24 cellular contexts compared by ENCODE assay signal in genomic region chr13:44299142-44299541, GRCh38.
DNase-seq lines count a peak whose midpoint lies in the region; ATAC-seq, FAIRE-seq and TF ChIP-seq lines count a peak whose summit lies in the region.
"Had no signal": no experiment of that assay in that cellular context is flagged by ENCODE, and none has a peak within 500 bp of the region (broad histone marks: within the 10 kb centered on the region; RNA-seq: fewer than 3 reads in every experiment).

No MANE protein-coding gene starts in this region.

- DNase-seq in EH (ENCODE audit: low read depth) (peak; percentile 53), HCT116 (ENCODE audit: low read depth, low spot score) (no peak), RCC 7860 (ENCODE audit: low spot score) (peak; percentile 17), fibroblast of mammary gland (ENCODE audit: low read depth) (peak; percentile 64), KG1 (lab: John Stamatoyannopoulos, UW) (no peak), NCI-H1417 (lab: John Stamatoyannopoulos, UW) (no peak), pancreas (no peak), NCI-H446 treated with DMSO at 0.1 percent for 48 hours (lab: John Stamatoyannopoulos, UW) (no peak)
- DNase-seq: ACHN, BE2C, Calu3, DND-41, GOT3, Karpas-422, MV-4-11, NCI-H1105, NCI-H146, NCI-H2029, NCI-H526 treated with DMSO at 0.1 percent for 48 hours, T-helper 2 cell had no signal

- intact Hi-C loops in HCT116 (cut with micrococcal nuclease) = no loop called here
- intact Hi-C loops in pancreas (cut with DNase I) = no loop called here

- POLR2A ChIA-PET in HCT116 (lab: Charles Lee) = interaction anchor here (1.2 to 1.4 kb wide), 2 partner anchors 136 to 138 kb away, joined by 3 to 6 read pairs; no protein-coding TSS in a partner anchor

- ATAC-seq in HCT116 (no peak), pancreas (no peak)
- ATAC-seq: GM12878 had no signal

- TF ChIP-seq RAD21 in HCT116 (IDR thresholded peaks at IDR 0.05; ENCODE audit: low read depth) = no peak

- no peaks in the 10 kb centered on the region for H3K9me3 ChIP-seq in HCT116 (ENCODE audit: control insufficient read depth in 1 of 2, insufficient read depth in 1 of 2, low read depth in 1 of 2, low read length in 2 of 2)
- H3K9me3 ChIP-seq in pancreas = no peaks in the 10 kb centered on the region
- H3K9me3 ChIP-seq: BE2C, HAP-1, SJSA1 had no signal

- no peaks in the 10 kb centered on the region for H3K79me2 ChIP-seq in HCT116 (ENCODE audit: insufficient read depth, low read length)

- no peaks in the 10 kb centered on the region for H4K20me1 ChIP-seq in HCT116 (ENCODE audit: insufficient read depth)

- no peak overlapping the region for H2AFZ ChIP-seq in HCT116 (ENCODE audit: low read depth, low read length, poor library complexity, severe bottlenecking)

- no peaks in the 10 kb centered on the region for H3K9me2 ChIP-seq in HCT116 (ENCODE audit: insufficient read depth)

- H3K27me3 ChIP-seq in HCT116 (ENCODE audit: insufficient read depth, low read length) (no peaks in the 10 kb centered on the region), pancreas (no peaks in the 10 kb centered on the region)
- H3K27me3 ChIP-seq: BE2C, SJSA1 had no signal

- H3K4me2 ChIP-seq in HCT116 (ENCODE audit: low read length) = peak overlapping the region; percentile 34

- H3K4me1 ChIP-seq in HCT116 (ENCODE audit: control insufficient read depth in 1 of 2, insufficient read depth in 2 of 2, low read length in 2 of 2) (peaks cover 23 to 62% of the 10 kb centered on the region in 2 experiments; a peak in 3 of 4 replicates), pancreas (peaks cover 0 to 17% (median 0%) of the 10 kb centered on the region in 3 donors)
- H3K4me1 ChIP-seq: HAP-1 had no signal

- no TSS peak for BruUV-seq in HCT116 (replicated peaks; lab: Mats Ljungman, UMichigan)

- no peak overlapping the region for H3K9ac ChIP-seq in HCT116 (ENCODE audit: low read length)

- 70 to 86% methylated on average over 4 of the region's 4 CpGs for WGBS in pancreas, 2 donors

- H3K4me3 ChIP-seq in HCT116 (replicated peaks in 1 of 2; ENCODE audit: low read depth in 1 of 2, low read length in 2 of 2) = no peak overlapping the region
- no peak overlapping the region for H3K4me3 ChIP-seq in fibroblast of mammary gland (ENCODE audit: control insufficient read depth, low read depth, low read length)
- H3K4me3 ChIP-seq in pancreas = no peak overlapping the region
- H3K4me3 ChIP-seq: GM12878, HAP-1, SJSA1 had no signal

- no peak for TF ChIP-seq CTCF in HCT116 (IDR thresholded peaks at IDR 0.05 in 2 of 3, conservative IDR thresholded peaks at IDR 0.05 in 1 of 3; ENCODE audit: borderline replicate concordance in 1 of 3, insufficient read depth in 1 of 3, low read depth in 2 of 3, low read length in 2 of 3)
- no peak for TF ChIP-seq CTCF in fibroblast of mammary gland (conservative IDR thresholded peaks at IDR 0.05; ENCODE audit: control insufficient read depth, insufficient read depth, low read depth, low read length)
- TF ChIP-seq CTCF in pancreas (IDR thresholded peaks at IDR 0.05) = no peak

- H3K27ac ChIP-seq in HCT116 (ENCODE audit: low read depth, low read length) = no peak overlapping the region
- no peak overlapping the region for H3K27ac ChIP-seq in pancreas
- H3K27ac ChIP-seq: SJSA1 had no signal

- no peak for TF ChIP-seq POLR2A in HCT116 (IDR thresholded peaks at IDR 0.05; ENCODE audit: borderline replicate concordance, extremely low read depth, insufficient read depth, insufficient read length)

- FAIRE-seq in RCC 7860 (lab: Jason Lieb, UNC) (no peak), pancreas (lab: Jason Lieb, UNC) (no peak)
- FAIRE-seq: G401.6, GM12878 had no signal

- H3K36me3 ChIP-seq in HCT116 (ENCODE audit: control insufficient read depth in 1 of 2, insufficient read depth in 2 of 2, low read length in 2 of 2) = no peaks in the 10 kb centered on the region
- no peaks in the 10 kb centered on the region for H3K36me3 ChIP-seq in pancreas
- H3K36me3 ChIP-seq: BE2C, HAP-1, SJSA1 had no signal

- RAD21 ChIA-PET in HCT116 (lab: Charles Lee; ENCODE audit: low non-redundant PET in 1 of 2, low total read pairs in 2 of 2, uncharacterized antibody in 2 of 2, unreplicated experiment in 2 of 2) = no interaction called here

- CTCF ChIA-PET in HCT116 (lab: Charles Lee) = no interaction called here

TF ChIP-seq in HCT116, 20 proteins besides CTCF, POLR2A, EP300 and RAD21:
- TF ChIP-seq SIN3A (IDR thresholded peaks at IDR 0.05; ENCODE audit: low read depth) (no peak), TCF7L2 (IDR thresholded peaks at IDR 0.05; ENCODE audit: borderline replicate concordance, extremely low read depth, insufficient read depth, insufficient read length) (peak; percentile 52)

Comparison
In these comparisons a context has a peak if more than half of its experiments do, and no peak if none do; other contexts are left out.
1. DNase-seq: peak in EH (single experiment), RCC 7860 (single experiment) and fibroblast of mammary gland (single experiment); none in HCT116 (single experiment), KG1 (single experiment), NCI-H1417 (0 of 3), pancreas (0 of 6) and NCI-H446 treated with DMSO at 0.1 percent for 48 hours (single experiment).